In the genomic region with DNA sequence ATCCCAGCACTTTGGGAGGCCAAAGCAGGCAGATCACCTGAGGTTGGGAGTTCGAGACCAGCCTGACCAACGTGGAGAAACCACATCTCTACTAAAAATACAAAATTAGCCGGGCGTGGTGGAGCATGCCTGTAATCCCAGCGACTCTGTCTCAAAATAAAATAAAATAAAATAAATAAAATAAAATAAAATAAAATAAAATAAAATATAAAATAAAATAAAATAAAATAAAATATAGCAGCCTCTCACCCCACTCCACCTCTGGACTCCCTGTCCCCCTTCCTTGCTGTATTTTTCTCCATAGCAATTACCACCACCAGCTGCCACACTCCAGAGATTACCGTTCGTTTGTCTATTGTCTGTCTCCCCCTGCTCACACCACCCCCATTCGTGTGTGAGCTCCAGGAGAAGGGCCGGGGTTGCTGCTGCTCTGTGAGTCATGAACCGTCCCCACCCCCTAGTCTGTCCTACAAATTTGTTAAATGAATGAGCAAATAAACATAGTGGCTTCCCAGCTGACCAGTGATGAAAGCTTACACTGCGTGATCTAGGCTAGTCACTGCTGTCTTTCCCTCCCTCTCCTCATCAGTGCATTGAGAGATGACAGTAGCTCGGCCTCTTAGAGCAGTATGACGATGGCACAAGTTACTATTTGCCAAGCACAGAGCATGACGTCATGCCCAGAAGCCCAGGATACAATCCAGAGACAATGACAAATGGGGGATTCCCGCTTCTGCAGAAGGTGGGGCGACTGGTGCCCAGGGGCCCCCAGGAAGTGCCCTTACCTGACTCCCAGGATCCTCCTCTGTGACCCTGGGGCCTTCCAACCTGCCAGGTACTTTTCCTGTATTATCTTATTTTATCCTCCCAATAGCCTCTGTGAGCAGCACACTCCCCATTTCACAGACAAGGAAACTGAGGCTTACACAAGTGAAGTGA, we compare ENCODE assay signal across 8 cellular contexts. TPM values are rescaled to one million over a fixed set of nuclear protein-coding genes. Genes with fewer than 3 reads are reported as not detected.
DNase-seq lines count a peak whose midpoint lies in the region; ATAC-seq and TF ChIP-seq lines count a peak whose summit lies in the region.

No MANE protein-coding gene starts in this region.

- TF ChIP-seq CTCF in BJ (IDR thresholded peaks at IDR 0.05; ENCODE audit: insufficient read depth, low read depth, low read length) (no peak), SK-N-SH (IDR thresholded peaks at IDR 0.05) (no peak), gastroesophageal sphincter (IDR thresholded peaks at IDR 0.05) (no peak)

- no peaks in the 10 kb centered on the region for H4K20me1 ChIP-seq in SK-N-SH (ENCODE audit: insufficient read depth)

- H3K9ac ChIP-seq in SK-N-SH, result no peak overlapping the region

- H3K4me1 ChIP-seq in SK-N-SH (ENCODE audit: control insufficient read depth in 1 of 2, insufficient read depth in 2 of 2, low read depth in 1 of 2, low read length in 1 of 2), result peaks cover 0 to 8% of the 10 kb centered on the region in 2 experiments; a peak in 2 of 4 replicates
- peaks cover 0 to 31% (median 11%) of the 10 kb centered on the region in 3 donors for H3K4me1 ChIP-seq in gastroesophageal sphincter

- no peak overlapping the region for H3K4me3 ChIP-seq in BJ (ENCODE audit: low read depth, low read length)
- no peak overlapping the region for H3K4me3 ChIP-seq in SK-N-SH (ENCODE audit: low read depth in 2 of 2, low read length in 1 of 2)
- no peak overlapping the region for H3K4me3 ChIP-seq in gastroesophageal sphincter

- H3K27me3 ChIP-seq in BJ (ENCODE audit: control insufficient read depth, insufficient read depth, low read length) (no peaks in the 10 kb centered on the region), SK-N-SH (ENCODE audit: insufficient read depth) (no peaks in the 10 kb centered on the region), gastroesophageal sphincter (no peaks in the 10 kb centered on the region)

- H3K36me3 ChIP-seq in BJ (ENCODE audit: control insufficient read depth, insufficient read depth, low read length) (no peaks in the 10 kb centered on the region), SK-N-SH (replicated peaks in 1 of 2; ENCODE audit: control insufficient read depth in 1 of 2, insufficient read depth in 2 of 2, low read length in 1 of 2) (no peaks in the 10 kb centered on the region), gastroesophageal sphincter (no peaks in the 10 kb centered on the region)

- H3K9me2 ChIP-seq in SK-N-SH, result no peaks in the 10 kb centered on the region

- POLR2A ChIA-PET in BJ (lab: Charles Lee) (no interaction called here), SK-N-SH (lab: Yijun Ruan, JAX) (no interaction called here)

- DNase-seq in BJ (ENCODE audit: low read depth), result peak; percentile 90
- DNase-seq in HT-29 (ENCODE audit: low spot score), result peak; percentile 83
- no peak for DNase-seq in SK-N-SH
- DNase-seq in NCI-H187 (lab: John Stamatoyannopoulos, UW), result no peak

- H3K9me3 ChIP-seq in SK-N-SH (no peaks in the 10 kb centered on the region), gastroesophageal sphincter (no peaks in the 10 kb centered on the region)

- TF ChIP-seq POLR2A in gastroesophageal sphincter (IDR thresholded peaks at IDR 0.05), result no peak

- H3F3A ChIP-seq in SK-N-SH (replicated peaks; ENCODE audit: insufficient read depth), result peaks cover 17% of the 10 kb centered on the region

- TF ChIP-seq RAD21 in SK-N-SH (IDR thresholded peaks at IDR 0.05; ENCODE audit: low read length), result no peak

- no peaks in the 10 kb centered on the region for H3K79me2 ChIP-seq in SK-N-SH (ENCODE audit: insufficient read depth)

- TF ChIP-seq EP300 in SK-N-SH (IDR thresholded peaks at IDR 0.05; ENCODE audit: borderline replicate concordance in 1 of 2, low read depth in 1 of 2, low read length in 1 of 2), result no peak
- TF ChIP-seq EP300 in gastroesophageal sphincter (IDR thresholded peaks at IDR 0.05), result no peak

- ATAC-seq in gastroesophageal sphincter (peak; percentile 80), HG03442 (IDR thresholded peaks at IDR 0.05; ENCODE audit: unreplicated experiment) (no peak), GM21447 (IDR thresholded peaks at IDR 0.05; ENCODE audit: unreplicated experiment) (no peak), GM21825 (IDR thresholded peaks at IDR 0.05; ENCODE audit: unreplicated experiment) (no peak)

- 36% methylated on average over 14 of the region's 16 CpGs for WGBS in SK-N-SH (ENCODE audit: low lambda C conversion rate)
- 23 to 37% methylated on average over 8 to 13 of the region's 16 CpGs for whole genome bisulfite sequencing in gastroesophageal sphincter (ENCODE audit: low coverage in 1 of 2), 2 donors

- H3K27ac ChIP-seq in SK-N-SH (ENCODE audit: low read depth in 2 of 2, low read length in 1 of 2) (peak overlapping the region in 1 of 2 experiments; percentile 50; a peak in 2 of 4 replicates), gastroesophageal sphincter (no peak overlapping the region)

- CTCF ChIA-PET in BJ (lab: Yijun Ruan, JAX), result interaction anchor here (0.6 to 2.3 kb wide), 3 partner anchors 10 to 82 kb away, joined by 3 to 8 read pairs (median 4); no protein-coding TSS in a partner anchor
- CTCF ChIA-PET in SK-N-SH (lab: Yijun Ruan, JAX), result interaction anchor here (0.7 to 2.5 kb wide), 6 partner anchors 9 to 85 kb away, joined by 3 to 9 read pairs (median 4); partner anchors contain the start of gene EPHA2

- H2AFZ ChIP-seq in SK-N-SH (ENCODE audit: low read depth), result no peak overlapping the region

- no peak overlapping the region; the same call in 1 of the 2 replicates for H3K4me2 ChIP-seq in SK-N-SH

TF ChIP-seq in SK-N-SH, 30 proteins besides CTCF, POLR2A, EP300 and RAD21:
- no peak for TF ChIP-seq FOXM1 (IDR thresholded peaks at IDR 0.05; ENCODE audit: low read depth)
- TF ChIP-seq NRF1 (IDR thresholded peaks at IDR 0.05; ENCODE audit: low read depth, low read length), result no peak
- TF ChIP-seq, protein P1, sequence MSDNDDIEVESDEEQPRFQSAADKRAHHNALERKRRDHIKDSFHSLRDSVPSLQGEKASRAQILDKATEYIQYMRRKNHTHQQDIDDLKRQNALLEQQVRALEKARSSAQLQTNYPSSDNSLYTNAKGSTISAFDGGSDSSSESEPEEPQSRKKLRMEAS (IDR thresholded peaks at IDR 0.05; ENCODE audit: low read depth), result peak; percentile 50; the same call in 1 of the 2 replicates
- TF ChIP-seq RFX5 (IDR thresholded peaks at IDR 0.05; ENCODE audit: low read length), result no peak
- no peak for TF ChIP-seq SMC3 (IDR thresholded peaks at IDR 0.05; ENCODE audit: low read depth, low read length)
- TF ChIP-seq, protein P2, sequence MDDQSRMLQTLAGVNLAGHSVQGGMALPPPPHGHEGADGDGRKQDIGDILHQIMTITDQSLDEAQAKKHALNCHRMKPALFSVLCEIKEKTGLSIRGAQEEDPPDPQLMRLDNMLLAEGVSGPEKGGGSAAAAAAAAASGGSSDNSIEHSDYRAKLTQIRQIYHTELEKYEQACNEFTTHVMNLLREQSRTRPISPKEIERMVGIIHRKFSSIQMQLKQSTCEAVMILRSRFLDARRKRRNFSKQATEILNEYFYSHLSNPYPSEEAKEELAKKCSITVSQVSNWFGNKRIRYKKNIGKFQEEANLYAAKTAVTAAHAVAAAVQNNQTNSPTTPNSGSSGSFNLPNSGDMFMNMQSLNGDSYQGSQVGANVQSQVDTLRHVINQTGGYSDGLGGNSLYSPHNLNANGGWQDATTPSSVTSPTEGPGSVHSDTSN (IDR thresholded peaks at IDR 0.05), result peak; percentile 68
- TF ChIP-seq SIN3A (IDR thresholded peaks at IDR 0.05; ENCODE audit: borderline replicate concordance, low read depth, low read length), result peak; percentile 64; the same call in 1 of the 2 replicates
- no peak for TF ChIP-seq NFIC (IDR thresholded peaks at IDR 0.05; ENCODE audit: borderline replicate concordance)
- TF ChIP-seq TCF12 (IDR thresholded peaks at IDR 0.05), result peak; percentile 48; the same call in 1 of the 2 replicates
- TF ChIP-seq ELF1 (IDR thresholded peaks at IDR 0.05), result no peak
- TF ChIP-seq CHD2 (IDR thresholded peaks at IDR 0.05; ENCODE audit: low read length, partially characterized antibody), result no peak
- no peak for TF ChIP-seq MXI1 (IDR thresholded peaks at IDR 0.05; ENCODE audit: low read depth, low read length)
- peak; percentile 63; the same call in 1 of the 2 replicates for TF ChIP-seq JUND (IDR thresholded peaks at IDR 0.05)
- TF ChIP-seq TAF1 (IDR thresholded peaks at IDR 0.05; ENCODE audit: borderline replicate concordance, low read depth, low read length), result no peak
- peak; percentile 60; the same call in 1 of the 2 replicates for TF ChIP-seq FOSL2 (IDR thresholded peaks at IDR 0.05; ENCODE audit: borderline replicate concordance, low read depth)

RNA-seq across cellular contexts. Expression of gene EPHA2, which starts 8.3 kb away (rescaled TPM):
- polyA plus RNA-seq in BJ (2011; rRNA removed), result 13.6 and 26.5 TPM in 2 replicates
- polyA minus RNA-seq in BJ (2011; rRNA and poly(A)+ RNA removed), result 22.8 TPM in 2 replicates
- total RNA-seq in HT-29 (2014; rRNA removed; shearing (Covaris generic)), result 302 and 331 TPM in 2 replicates
- 82.2 and 126 TPM in 2 replicates for polyA plus RNA-seq in SK-N-SH (2012; rRNA removed)
- 47.2 and 71.1 TPM in 2 replicates for polyA plus RNA-seq in SK-N-SH (2012; cell fraction: cytosol; rRNA removed)
- 164 and 170 TPM in 2 replicates for polyA plus RNA-seq in SK-N-SH (2012; cell fraction: nucleus; rRNA removed)
- 10 to 100 TPM in 2 of 4 donors, 1 to 10 TPM in 2; 8.9 to 16.1 (median 12.4) TPM for total RNA-seq in gastroesophageal sphincter

RNA-seq across cellular contexts. Expression of gene ARHGEF19, which starts 48.3 kb away (rescaled TPM):
- polyA plus RNA-seq in BJ (2011; rRNA removed) (8.0 and 11.6 TPM in 2 replicates), SK-N-SH (2012; rRNA removed) (11.5 and 11.8 TPM in 2 replicates)
- polyA minus RNA-seq in BJ (2011; rRNA and poly(A)+ RNA removed), result 4.0 and 5.8 TPM in 2 replicates
- 15.8 and 15.9 TPM in 2 replicates for total RNA-seq in HT-29 (2014; rRNA removed; shearing (Covaris generic))
- polyA plus RNA-seq in SK-N-SH (2012; cell fraction: cytosol; rRNA removed), result 3.7 and 6.1 TPM in 2 replicates
- 29.3 and 39.8 TPM in 2 replicates for polyA plus RNA-seq in SK-N-SH (2012; cell fraction: nucleus; rRNA removed)
- total RNA-seq in gastroesophageal sphincter, result 1 to 10 TPM; 2.8 to 3.6 (median 3.4) TPM

Comparison
In these comparisons a context has a peak if more than half of its experiments do, and no peak if none do; other contexts are left out.
1. DNase-seq: peak in BJ (single experiment) and HT-29 (single experiment); none in SK-N-SH (single experiment) and NCI-H187 (0 of 2).
2. RNA of gene EPHA2, which starts 8.3 kb away (total RNA-seq): 302 to 331 TPM in HT-29; 8.9 to 16.1 TPM in gastroesophageal sphincter; every median in the first group is over 10 times any median in the second.